ENCODE assay signal across 1 cellular context in genomic region chr11:5151713-5152153, GRCh38.
A peak's percentile ranks its signal among the peaks of the same experiment; 100 is the strongest.
TF ChIP-seq lines count a peak whose summit lies in the region.

No MANE protein-coding gene starts in this region.

TF ChIP-seq in K562, 482 proteins besides CTCF, POLR2A, EP300 and RAD21 (continued from another document and continues in another):
- TF ChIP-seq JUN (IDR thresholded peaks at IDR 0.05; ENCODE audit: borderline replicate concordance, low read depth, low read length), result no peak
- no peak for TF ChIP-seq JUN (CRISPR knock-in tag; IDR thresholded peaks at IDR 0.05; ENCODE audit: borderline replicate concordance)
- no peak for TF ChIP-seq ZNF212 (CRISPR knock-in tag; IDR thresholded peaks at IDR 0.05)
- peak; percentile 56; the same call in 1 of the 2 replicates for TF ChIP-seq KHSRP (IDR thresholded peaks at IDR 0.05)
- TF ChIP-seq ZNF318 (IDR thresholded peaks at IDR 0.05; ENCODE audit: borderline replicate concordance in 1 of 2, low read depth in 1 of 2), result no peak
- no peak for TF ChIP-seq SRSF1 (IDR thresholded peaks at IDR 0.05; ENCODE audit: low read depth, low read length)
- no peak for TF ChIP-seq AFF4 (CRISPR knock-in tag; IDR thresholded peaks at IDR 0.05)
- TF ChIP-seq NFYB (IDR thresholded peaks at IDR 0.05; ENCODE audit: extremely low read depth, insufficient read length), result no peak
- TF ChIP-seq TGIF2 (CRISPR knock-in tag; IDR thresholded peaks at IDR 0.05), result no peak
- peak in 1 of 2 experiments; percentile 39; a peak in 1 of 3 replicates for TF ChIP-seq CBX3 (IDR thresholded peaks at IDR 0.05; ENCODE audit: borderline replicate concordance in 1 of 2, low read length in 2 of 2)
- TF ChIP-seq ZNF778 (CRISPR knock-in tag; IDR thresholded peaks at IDR 0.05), result no peak
- TF ChIP-seq BRD4 (IDR thresholded peaks at IDR 0.05), result no peak
- TF ChIP-seq MBD1 (CRISPR knock-in tag; IDR thresholded peaks at IDR 0.05), result no peak
- TF ChIP-seq SFPQ (IDR thresholded peaks at IDR 0.05; ENCODE audit: low read depth, low read length), result no peak
- no peak for TF ChIP-seq DDX20 (tag; IDR thresholded peaks at IDR 0.05; ENCODE audit: low read depth)
- TF ChIP-seq ASH1L (IDR thresholded peaks at IDR 0.05; ENCODE audit: borderline replicate concordance, low read depth, partially characterized antibody), result no peak
- TF ChIP-seq RBM15 (IDR thresholded peaks at IDR 0.05; ENCODE audit: insufficient read depth, low read length), result no peak
- no peak for TF ChIP-seq ZNF507 (tag; conservative IDR thresholded peaks at IDR 0.05)
- TF ChIP-seq ZNF347 (CRISPR knock-in tag; IDR thresholded peaks at IDR 0.05; ENCODE audit: low read depth), result no peak
- TF ChIP-seq REST (CRISPR knock-in tag; IDR thresholded peaks at IDR 0.05; ENCODE audit: low read depth), result no peak
- no peak for TF ChIP-seq HMGXB4 (CRISPR knock-in tag; IDR thresholded peaks at IDR 0.05)
- TF ChIP-seq ZBTB1 (CRISPR knock-in tag; IDR thresholded peaks at IDR 0.05; ENCODE audit: borderline replicate concordance, low read depth), result no peak
- TF ChIP-seq PHF20 (IDR thresholded peaks at IDR 0.05; ENCODE audit: partially characterized antibody), result no peak
- 0 out of 2 replicates have a peak, but pooled peaks have one; percentile 33 for TF ChIP-seq NFATC3 (IDR thresholded peaks at IDR 0.05)
- TF ChIP-seq SIN3A (IDR thresholded peaks at IDR 0.05; ENCODE audit: borderline replicate concordance in 2 of 2, control insufficient read depth in 1 of 2, low read depth in 2 of 2, low read length in 2 of 2), result no peak
